ENCODE assay signal across 8 cellular contexts in the genomic region with DNA sequence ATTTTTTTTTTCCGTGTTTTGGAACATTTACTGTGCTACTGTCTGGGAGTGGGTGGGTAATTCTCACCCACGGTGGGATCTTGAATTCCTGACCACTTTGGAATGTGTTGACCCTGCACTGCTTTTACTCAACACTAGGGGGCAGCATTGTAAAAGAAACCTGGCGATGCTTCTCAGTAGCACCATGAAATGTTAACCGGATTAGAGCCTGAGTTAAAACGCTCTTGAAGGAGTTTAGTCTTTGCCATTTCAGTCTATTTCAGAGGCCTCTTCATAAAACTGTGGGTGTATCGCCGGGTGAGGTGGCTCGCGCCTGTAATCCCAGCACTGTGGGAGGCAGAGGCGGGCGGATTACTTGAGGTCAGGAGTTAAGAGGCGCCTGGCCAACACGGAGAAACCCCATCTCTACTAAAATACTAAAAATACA.
A peak's percentile ranks its signal among the peaks of the same experiment; 100 is the strongest.
DNase-seq lines count a peak whose midpoint lies in the region; ATAC-seq and TF ChIP-seq lines count a peak whose summit lies in the region.

No MANE protein-coding gene starts in this region.

- no peaks in the 10 kb centered on the region for H3F3A ChIP-seq in PC-3 (ENCODE audit: low read length, unreplicated experiment)

- H3K4me1 Mint-ChIP-seq in activated T-cell treated with anti-CD3 and anti-CD28 coated beads, Interleukin-2, amount 50 U/mL, for 24 hours (ENCODE audit: low read depth): peaks cover 2% of the 10 kb centered on the region
- peaks cover 2 to 4% of the 10 kb centered on the region in 2 donors for H3K4me1 Mint-ChIP-seq in natural killer cell treated with Interleukin-12 subunit alpha and Interleukin-12 subunit beta and Interleukin-15 and Interleukin-18, amount 100 ng/mL, for 72 hours (ENCODE audit: low read depth in 2 of 2)

- intact Hi-C loops in PC-3 (cut with micrococcal nuclease) (loop anchor here (1.0 to 5.0 kb wide), 3 partner anchors 113 to 493 kb away; no protein-coding TSS in a partner anchor), esophagus squamous epithelium (cut with DNase I) (no loop called here)

- H3K36me3 ChIP-seq in PC-3 (ENCODE audit: low read depth, low read length) (no peaks in the 10 kb centered on the region), esophagus squamous epithelium (no peaks in the 10 kb centered on the region), suprapubic skin (no peaks in the 10 kb centered on the region)

- no peak overlapping the region for H3K4me2 ChIP-seq in PC-3 (ENCODE audit: low read length)

- H3K36me3 Mint-ChIP-seq in activated T-cell treated with anti-CD3 and anti-CD28 coated beads, Interleukin-2, amount 50 U/mL, for 24 hours (ENCODE audit: low read depth): no peaks in the 10 kb centered on the region
- H3K36me3 Mint-ChIP-seq in natural killer cell treated with Interleukin-12 subunit alpha and Interleukin-12 subunit beta and Interleukin-15 and Interleukin-18, amount 100 ng/mL, for 72 hours: no peaks in the 10 kb centered on the region

- TF ChIP-seq POLR2A in esophagus squamous epithelium (IDR thresholded peaks at IDR 0.05) (no peak), suprapubic skin (IDR thresholded peaks at IDR 0.05) (no peak)

- H3K27me3 ChIP-seq in PC-3 (ENCODE audit: low read length): no peaks in the 10 kb centered on the region
- H3K27me3 ChIP-seq in esophagus squamous epithelium: peaks cover 0 to 43% (median 0%) of the 10 kb centered on the region in 4 donors
- no peaks in the 10 kb centered on the region for H3K27me3 ChIP-seq in suprapubic skin

- peak; percentile 40 for DNase-seq in GDM1 (lab: John Stamatoyannopoulos, UW)
- DNase-seq in HuH-7 (ENCODE audit: low spot score): peak; percentile 77
- peak; percentile 83 for DNase-seq in PC-3
- peak; percentile 49 for DNase-seq in activated T-cell treated with anti-CD3 and anti-CD28 coated beads, Interleukin-2, amount 50 U/mL, for 24 hours
- DNase-seq in esophagus squamous epithelium (lab: John Stamatoyannopoulos, UW): no peak
- peak; percentile 77 for DNase-seq in natural killer cell treated with Interleukin-12 subunit alpha and Interleukin-12 subunit beta and Interleukin-15 and Interleukin-18, amount 100 ng/mL, for 72 hours (ENCODE audit: low spot score)
- no peak for DNase-seq in suprapubic skin (ENCODE audit: low spot score in 2 of 2)

- no peak overlapping the region for H3K4me3 Mint-ChIP-seq in activated T-cell treated with anti-CD3 and anti-CD28 coated beads, Interleukin-2, amount 50 U/mL, for 24 hours
- H3K4me3 Mint-ChIP-seq in natural killer cell treated with Interleukin-12 subunit alpha and Interleukin-12 subunit beta and Interleukin-15 and Interleukin-18, amount 100 ng/mL, for 72 hours: no peak overlapping the region

- no peak overlapping the region for H3K27ac Mint-ChIP-seq in activated T-cell treated with anti-CD3 and anti-CD28 coated beads, Interleukin-2, amount 50 U/mL, for 24 hours
- H3K27ac Mint-ChIP-seq in natural killer cell treated with Interleukin-12 subunit alpha and Interleukin-12 subunit beta and Interleukin-15 and Interleukin-18, amount 100 ng/mL, for 72 hours: no peak overlapping the region

- BruUV-seq in PC-3 (replicated peaks; lab: Mats Ljungman, UMichigan): no TSS peak

- H3K4me3 ChIP-seq in PC-3 (ENCODE audit: low read length) (no peak overlapping the region), esophagus squamous epithelium (no peak overlapping the region), suprapubic skin (no peak overlapping the region)

- CTCF ChIA-PET in PC-3 (lab: Charles Lee): interaction anchor here (1.7 kb wide), 1 partner anchor 113 kb away, joined by 4 read pairs; no protein-coding TSS in a partner anchor

- H3K9ac ChIP-seq in PC-3 (ENCODE audit: low read length): no peak overlapping the region

- TF ChIP-seq CTCF in PC-3 (conservative IDR thresholded peaks at IDR 0.05; ENCODE audit: low read depth, low read length) (peak; percentile 96), esophagus squamous epithelium (IDR thresholded peaks at IDR 0.05) (peak; percentile 90 to 99 (median 96)), suprapubic skin (IDR thresholded peaks at IDR 0.05) (peak; percentile 86 to 99)

- TF ChIP-seq EP300 in suprapubic skin (IDR thresholded peaks at IDR 0.05): no peak

- H3K27me3 Mint-ChIP-seq in activated T-cell treated with anti-CD3 and anti-CD28 coated beads, Interleukin-2, amount 50 U/mL, for 24 hours: peaks cover 20% of the 10 kb centered on the region
- peaks cover 17 to 20% of the 10 kb centered on the region in 2 donors for H3K27me3 Mint-ChIP-seq in natural killer cell treated with Interleukin-12 subunit alpha and Interleukin-12 subunit beta and Interleukin-15 and Interleukin-18, amount 100 ng/mL, for 72 hours

- WGBS in esophagus squamous epithelium, 2 donors: 24 to 29% methylated on average over 7 to 13 of the region's 13 CpGs
- 30% methylated on average over 13 of the region's 13 CpGs for WGBS in suprapubic skin

- no peaks in the 10 kb centered on the region for H3K9me3 Mint-ChIP-seq in activated T-cell treated with anti-CD3 and anti-CD28 coated beads, Interleukin-2, amount 50 U/mL, for 24 hours
- no peaks in the 10 kb centered on the region for H3K9me3 Mint-ChIP-seq in natural killer cell treated with Interleukin-12 subunit alpha and Interleukin-12 subunit beta and Interleukin-15 and Interleukin-18, amount 100 ng/mL, for 72 hours

- peaks cover 18% of the 10 kb centered on the region for H3K4me1 ChIP-seq in PC-3 (ENCODE audit: insufficient read depth, low read length)
- no peaks in the 10 kb centered on the region for H3K4me1 ChIP-seq in esophagus squamous epithelium
- no peaks in the 10 kb centered on the region for H3K4me1 ChIP-seq in suprapubic skin

- POLR2A ChIA-PET in PC-3 (lab: Charles Lee; ENCODE audit: unreplicated experiment): no interaction called here

- H3K9me3 ChIP-seq in PC-3 (ENCODE audit: low read length) (no peaks in the 10 kb centered on the region), esophagus squamous epithelium (no peaks in the 10 kb centered on the region), suprapubic skin (no peaks in the 10 kb centered on the region)

- H3K79me2 ChIP-seq in PC-3 (ENCODE audit: low read length): no peaks in the 10 kb centered on the region

- peak; percentile 70 for ATAC-seq in PC-3
- ATAC-seq in natural killer cell treated with Interleukin-12 subunit alpha and Interleukin-12 subunit beta and Interleukin-15 and Interleukin-18, amount 100 ng/mL, for 72 hours: peak; percentile 65 to 72
- no peak for ATAC-seq in GM18909 (IDR thresholded peaks at IDR 0.05; ENCODE audit: poor library complexity, unreplicated experiment)

- peak overlapping the region; percentile 27; the same call in 1 of the 2 replicates for H2AFZ ChIP-seq in PC-3 (ENCODE audit: low read length)

- H4K20me1 ChIP-seq in PC-3 (ENCODE audit: low read length): no peaks in the 10 kb centered on the region

- H3K9me2 ChIP-seq in PC-3 (replicated peaks; ENCODE audit: low read length): no peaks in the 10 kb centered on the region

- H3K27ac ChIP-seq in PC-3 (ENCODE audit: low read length) (no peak overlapping the region), esophagus squamous epithelium (no peak overlapping the region), suprapubic skin (no peak overlapping the region)

Comparison
In these comparisons a context has a peak if more than half of its experiments do, and no peak if none do; other contexts are left out.
1. DNase-seq: peak in GDM1 (single experiment), HuH-7 (single experiment), PC-3 (single experiment), activated T-cell treated with anti-CD3 and anti-CD28 coated beads, Interleukin-2, amount 50 U/mL, for 24 hours (single experiment) and natural killer cell treated with Interleukin-12 subunit alpha and Interleukin-12 subunit beta and Interleukin-15 and Interleukin-18, amount 100 ng/mL, for 72 hours (single experiment); none in esophagus squamous epithelium (single experiment) and suprapubic skin (0 of 2).
2. Peak in every context shown above with its lines, with median percentiles within 50 percentile points of each other: CTCF ChIP-seq.